20 cellular contexts compared by ENCODE assay signal in genomic region chr13:23847545-23847944, GRCh38. TPM values are rescaled to one million over a fixed set of nuclear protein-coding genes. Genes with fewer than 3 reads are reported as not detected.
"Had no signal": no experiment of that assay in that cellular context is flagged by ENCODE, and none has a peak within 500 bp of the region (broad histone marks: within the 10 kb centered on the region; RNA-seq: fewer than 3 reads in every experiment).

No MANE protein-coding gene starts in this region.

- H3K27me3 ChIP-seq: cardiac muscle cell, pancreas, stomach, testis, upper lobe of left lung had no signal

- H3K4me3 ChIP-seq: cardiac muscle cell, pancreas, stomach, testis, upper lobe of left lung had no signal

- H3K9me3 Mint-ChIP-seq: activated naive CD4-positive, alpha-beta T cell treated with anti-CD3 and anti-CD28 coated beads, Interleukin-2, amount 50 U/mL, for 72 hours; activated T-cell treated with anti-CD3 and anti-CD28 coated beads, Interleukin-2, amount 50 U/mL, for 24 hours; naive B cell; T-helper 2 cell treated with Interferon-gamma antibody and Interleukin-4, amounts not matched to agents 5 μg/mL and 100 μg/mL, for 36 hours had no signal

- H3K27ac Mint-ChIP-seq: activated naive CD4-positive, alpha-beta T cell treated with anti-CD3 and anti-CD28 coated beads, Interleukin-2, amount 50 U/mL, for 72 hours; activated T-cell treated with anti-CD3 and anti-CD28 coated beads, Interleukin-2, amount 50 U/mL, for 24 hours; T-helper 2 cell treated with Interferon-gamma antibody and Interleukin-4, amounts not matched to agents 5 μg/mL and 100 μg/mL, for 36 hours had no signal

- H3K36me3 ChIP-seq: cardiac muscle cell, pancreas, upper lobe of left lung, WERI-Rb-1 had no signal

- H3K9me3 ChIP-seq: pancreas, stomach, testis, upper lobe of left lung had no signal

- ATAC-seq: activated naive CD4-positive, alpha-beta T cell treated with anti-CD3 and anti-CD28 coated beads, Interleukin-2, amount 50 U/mL, for 72 hours; left lobe of liver; pancreas; sciatic nerve had no signal

- H3K4me1 ChIP-seq: testis, upper lobe of left lung had no signal

- H3K4me3 Mint-ChIP-seq: activated T-cell treated with anti-CD3 and anti-CD28 coated beads, Interleukin-2, amount 50 U/mL, for 24 hours; T-helper 2 cell treated with Interferon-gamma antibody and Interleukin-4, amounts not matched to agents 5 μg/mL and 100 μg/mL, for 36 hours had no signal

- DNase-seq: activated CD4-positive, alpha-beta T cell treated with anti-CD3 and anti-CD28 coated beads, Interleukin-2, amount 50 U/mL, for 48 hours; activated effector memory CD4-positive, alpha-beta T cell treated with anti-CD3 and anti-CD28 coated beads, Interleukin-2, amount 50 U/mL, for 16 hours; activated T-cell treated with anti-CD3 and anti-CD28 coated beads, Interleukin-2, amount 50 U/mL, for 24 hours; hippocampal formation; naive B cell; pancreas; stimulated activated CD4-positive, alpha-beta T cell treated with anti-CD3 and anti-CD28 coated beads, Interleukin-1b, Interleukin-23, amount 100 ng/mL, for 48 hours; stomach; testis; upper lobe of left lung; WERI-Rb-1 had no signal

- H3K27ac ChIP-seq: cardiac muscle cell, pancreas, stomach, testis, upper lobe of left lung, WERI-Rb-1 had no signal

- H3K27me3 Mint-ChIP-seq: activated T-cell treated with anti-CD3 and anti-CD28 coated beads, Interleukin-2, amount 50 U/mL, for 24 hours had no signal

RNA-seq across cellular contexts. Expression of gene C1QTNF9B, which starts 49.8 kb away (rescaled TPM):
- total RNA-seq: activated naive CD4-positive, alpha-beta T cell treated with anti-CD3 and anti-CD28 coated beads, Interleukin-2, amount 50 U/mL, for 72 hours; esophagus mucosa; glomerular endothelial cell; left lobe of liver; lung microvascular endothelial cell; mononuclear cell; stomach; upper lobe of left lung had no signal
